ENCODE assay signal across 28 cellular contexts in the genomic region with DNA sequence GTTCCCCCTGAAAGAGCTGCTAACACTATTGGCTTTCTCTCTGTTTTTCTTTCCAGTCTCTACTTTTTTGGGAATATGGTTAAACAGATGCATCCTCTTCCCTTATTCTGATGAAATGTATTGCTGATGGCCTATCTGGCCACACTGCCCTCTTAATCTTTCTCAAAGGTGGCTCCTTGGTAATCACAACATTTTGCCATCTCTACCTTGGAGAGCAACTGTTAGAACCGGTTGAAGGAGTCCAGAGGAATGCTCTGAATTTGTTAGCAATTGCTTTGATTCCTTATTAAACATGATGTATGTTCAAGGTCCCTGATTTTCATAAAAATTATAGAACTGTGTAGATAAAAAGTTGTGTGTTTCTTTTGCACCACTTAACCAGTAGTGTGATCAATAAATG.
"Had no signal": no experiment of that assay in that cellular context is flagged by ENCODE, and none has a peak within 500 bp of the region (broad histone marks: within the 10 kb centered on the region; RNA-seq: fewer than 3 reads in every experiment).

No MANE protein-coding gene starts in this region.

- H3K27me3 Mint-ChIP-seq: dendritic cell treated with granulocyte-macrophage colony-stimulating factor and Interleukin-4, amounts not matched to agents 40 ng/mL and 50 ng/mL, for 4 days; effector memory CD8-positive, alpha-beta T cell; naive B cell had no signal

- DNase-seq: colonic mucosa; cortex of kidney; effector CD8-positive, alpha-beta T cell; effector memory CD8-positive, alpha-beta T cell; endodermal cell; erythroblast; esophagus squamous epithelium; foreskin fibroblast; foreskin melanocyte; gastrocnemius medialis; glutamatergic neuron; head of caudate nucleus; heart right ventricle; hippocampal formation; left cardiac atrium; left lung; left ventricle myocardium superior; lower lobe of right lung; mesenchymal stem cell; mucosa of descending colon; naive B cell had no signal

- H3K4me3 Mint-ChIP-seq: dendritic cell treated with granulocyte-macrophage colony-stimulating factor and Interleukin-4, amounts not matched to agents 40 ng/mL and 50 ng/mL, for 4 days; effector memory CD8-positive, alpha-beta T cell; endodermal cell; mesothelial cell of epicardium had no signal

- H3K27ac ChIP-seq: colonic mucosa, epithelial cell of prostate, esophagus squamous epithelium, gastrocnemius medialis, heart right ventricle, left lung, lower lobe of right lung had no signal

- H3K27ac Mint-ChIP-seq: effector memory CD8-positive, alpha-beta T cell; endodermal cell; mesothelial cell of epicardium had no signal

- H3K9me3 ChIP-seq: colonic mucosa, esophagus squamous epithelium, gastrocnemius medialis, heart right ventricle, left lung, lower lobe of right lung, mucosa of descending colon had no signal

- H3K36me3 ChIP-seq: colonic mucosa, esophagus squamous epithelium, gastrocnemius medialis, heart right ventricle, left lung, lower lobe of right lung had no signal

- H3K4me3 ChIP-seq: colonic mucosa, esophagus squamous epithelium, gastrocnemius medialis, heart right ventricle, left lung, lower lobe of right lung, mucosa of descending colon had no signal

- H3K9me3 Mint-ChIP-seq: dendritic cell treated with granulocyte-macrophage colony-stimulating factor and Interleukin-4, amounts not matched to agents 40 ng/mL and 50 ng/mL, for 4 days; effector memory CD8-positive, alpha-beta T cell; endodermal cell; mesothelial cell of epicardium; naive B cell had no signal

- H3K4me1 Mint-ChIP-seq: endodermal cell, mesothelial cell of epicardium, naive B cell had no signal

- H3K27me3 ChIP-seq: colonic mucosa, esophagus squamous epithelium, gastrocnemius medialis, heart right ventricle, left lung had no signal

- FAIRE-seq: endometrium, islet of Langerhans, keratinocyte had no signal

- ATAC-seq: effector memory CD8-positive, alpha-beta T cell; esophagus mucosa; gastrocnemius medialis; heart right ventricle; left cardiac atrium; left lung; left ventricle myocardium superior; lower lobe of right lung; mucosa of descending colon had no signal

- H3K36me3 Mint-ChIP-seq: mesothelial cell of epicardium, naive B cell had no signal

- H3K4me1 ChIP-seq: colonic mucosa, esophagus squamous epithelium, gastrocnemius medialis, heart right ventricle, left lung, lower lobe of right lung had no signal
